Comparison of ENCODE assay signal across 8 cellular contexts in the genomic region with DNA sequence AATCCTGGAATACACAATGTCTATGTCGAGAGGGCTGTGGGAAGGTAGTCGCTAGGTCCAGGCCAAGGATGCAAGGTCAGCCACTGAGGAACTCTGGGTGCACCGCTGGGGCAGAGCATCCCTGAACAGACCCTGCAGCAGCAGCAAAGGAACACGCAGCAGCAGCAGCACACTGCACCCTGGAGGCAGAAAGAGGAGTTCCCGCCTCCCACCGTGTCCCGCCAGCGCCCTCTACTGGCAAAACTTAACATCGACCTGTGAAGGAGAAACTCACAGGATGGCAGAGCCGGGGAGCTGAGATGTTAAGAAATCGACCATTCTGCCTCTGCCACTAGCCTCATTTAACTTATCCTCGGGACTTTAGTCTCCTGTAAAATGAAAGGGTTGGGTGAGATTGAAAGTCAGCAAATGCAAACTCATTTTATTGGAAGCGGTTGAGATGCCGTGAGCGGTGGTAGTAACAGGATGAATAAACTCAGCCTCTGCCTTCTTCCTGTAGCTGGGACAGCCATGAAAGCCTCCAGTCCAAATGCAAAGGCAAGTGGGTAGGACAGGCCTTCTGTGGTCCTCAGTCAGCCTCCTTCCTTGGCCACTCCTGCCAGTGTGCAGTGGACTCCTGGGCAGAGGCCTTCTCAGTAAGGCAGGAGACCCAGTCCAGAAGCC. TPM values are rescaled to one million over a fixed set of nuclear protein-coding genes. Genes with fewer than 3 reads are reported as not detected.
DNase-seq lines count a peak whose midpoint lies in the region; ATAC-seq and TF ChIP-seq lines count a peak whose summit lies in the region.

No MANE protein-coding gene starts in this region.

- intact Hi-C loops in activated CD4-positive, alpha-beta memory T cell treated with anti-CD3 and anti-CD28 coated beads for 36 hours (cut with micrococcal nuclease) = loop anchor here (1.0 to 5.0 kb wide), 2 partner anchors 57 to 135 kb away; a partner anchor contains a TSS

- no peaks in the 10 kb centered on the region for H3K4me1 Mint-ChIP-seq in activated CD4-positive, alpha-beta memory T cell treated with anti-CD3 and anti-CD28 coated beads for 36 hours (ENCODE audit: low read depth)

- peaks cover 3% of the 10 kb centered on the region for H3K9me3 Mint-ChIP-seq in activated CD4-positive, alpha-beta memory T cell treated with anti-CD3 and anti-CD28 coated beads for 36 hours

- H3K27me3 Mint-ChIP-seq in activated CD4-positive, alpha-beta memory T cell treated with anti-CD3 and anti-CD28 coated beads for 36 hours = no peaks in the 10 kb centered on the region

- H3K4me3 ChIP-seq in fibroblast of villous mesenchyme (ENCODE audit: low read depth, low read length) = no peak overlapping the region

- DNase-seq in NCI-H526 (lab: John Stamatoyannopoulos, UW) (peak; percentile 60 to 71), fibroblast of villous mesenchyme (ENCODE audit: low read depth) (peak; percentile 58), retina (peak; percentile 34), DMS79 (lab: John Stamatoyannopoulos, UW) (no peak)
- peak; percentile 75 for DNase-seq in activated CD4-positive, alpha-beta memory T cell treated with anti-CD3 and anti-CD28 coated beads for 36 hours

- TF ChIP-seq CTCF in C4-2B (conservative IDR thresholded peaks at IDR 0.05) (peak; percentile 94), fibroblast of villous mesenchyme (IDR thresholded peaks at IDR 0.05; ENCODE audit: insufficient read depth, low read depth, low read length) (peak; percentile 98)

- no peaks in the 10 kb centered on the region for H3K36me3 Mint-ChIP-seq in activated CD4-positive, alpha-beta memory T cell treated with anti-CD3 and anti-CD28 coated beads for 36 hours

- H3K4me3 Mint-ChIP-seq in activated CD4-positive, alpha-beta memory T cell treated with anti-CD3 and anti-CD28 coated beads for 36 hours = no peak overlapping the region

- peak; percentile 62 for ATAC-seq in GM18519 (IDR thresholded peaks at IDR 0.05; ENCODE audit: low FRiP score, unreplicated experiment)
- ATAC-seq in HG03103 (IDR thresholded peaks at IDR 0.05; ENCODE audit: low read depth, unreplicated experiment) = peak; percentile 85

- POLR2A ChIA-PET in activated CD4-positive, alpha-beta memory T cell treated with anti-CD3 and anti-CD28 coated beads for 36 hours (lab: Charles Lee) = no interaction called here

- H3K27ac ChIP-seq in C4-2B = no peak overlapping the region

- no peak overlapping the region for H3K27ac Mint-ChIP-seq in activated CD4-positive, alpha-beta memory T cell treated with anti-CD3 and anti-CD28 coated beads for 36 hours

- CTCF ChIA-PET in activated CD4-positive, alpha-beta memory T cell treated with anti-CD3 and anti-CD28 coated beads for 36 hours (lab: Charles Lee) = interaction anchor here (0.6 to 4.6 kb wide), 9 partner anchors 9 to 237 kb away, joined by 3 to 17 read pairs (median 4); no protein-coding TSS in a partner anchor

RNA-seq across cellular contexts. Expression of a gene that starts 45.6 kb away (rescaled TPM):
- total RNA-seq in activated CD4-positive, alpha-beta memory T cell treated with anti-CD3 and anti-CD28 coated beads for 36 hours = not detected
- total RNA-seq in fibroblast of villous mesenchyme = not detected in 2 replicates
